ENCODE assay signal across 8 cellular contexts in the genomic region with DNA sequence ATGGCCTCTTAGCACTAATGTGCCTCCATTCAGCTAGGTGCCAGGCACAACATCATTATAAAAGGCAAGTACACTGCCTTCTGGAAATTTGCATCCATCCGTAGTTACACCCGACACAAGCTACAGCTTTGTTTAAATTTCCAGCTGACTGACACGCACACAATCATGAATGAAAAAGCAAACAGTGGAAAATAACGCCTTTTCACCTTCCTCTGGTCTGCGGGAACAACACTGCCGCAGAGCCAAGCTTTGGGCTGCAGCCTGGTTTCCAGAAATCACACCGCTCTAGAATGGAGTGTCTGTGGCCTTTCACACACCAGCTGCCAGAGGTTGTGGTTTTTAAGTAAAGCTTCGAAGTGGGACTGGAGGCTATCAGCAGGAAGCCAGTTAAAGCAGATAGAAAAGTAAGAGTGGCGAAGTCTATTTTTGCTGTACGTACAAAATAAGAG.
DNase-seq lines count a peak whose midpoint lies in the region; ATAC-seq, FAIRE-seq and TF ChIP-seq lines count a peak whose summit lies in the region.

No MANE protein-coding gene starts in this region.

- 12% methylated on average over 10 of the region's 10 CpGs for WGBS in GM12878 (ENCODE audit: insufficient coverage, insufficient replicate concordance, low lambda C conversion rate, missing lambda C conversion rate)

- intact Hi-C loops in GM12878 (cut with micrococcal nuclease; ENCODE audit: unreplicated experiment) = no loop called here
- intact Hi-C loops in PC-9 (cut with micrococcal nuclease; ENCODE audit: unreplicated experiment) = no loop called here
- intact Hi-C loops in left ventricle myocardium superior (cut with micrococcal nuclease) = no loop called here

- no peaks in the 10 kb centered on the region for H3K9me2 ChIP-seq in PC-9 (ENCODE audit: insufficient read depth)

- in situ Hi-C loops in GM12878 (cut with MboI) = no loop called here
- in situ Hi-C loops in G401 (cut with HindIII; ENCODE audit: low sequenced_read_pairs) = no loop called here

- BruUV-seq in GM12878 (replicated peaks; lab: Mats Ljungman, UMichigan) (no TSS peak), PC-9 (replicated peaks; lab: Mats Ljungman, UMichigan) (no TSS peak)

- no peaks in the 10 kb centered on the region; a peak in 1 of 4 replicates for H3K36me3 ChIP-seq in GM12878 (ENCODE audit: control insufficient read depth in 2 of 2, insufficient read depth in 2 of 2, low read length in 1 of 2)
- no peaks in the 10 kb centered on the region for H3K36me3 ChIP-seq in PC-9 (ENCODE audit: low read depth)

- H3K79me2 ChIP-seq in GM12878 (ENCODE audit: control insufficient read depth, insufficient read depth, low read length) = no peaks in the 10 kb centered on the region
- no peaks in the 10 kb centered on the region for H3K79me2 ChIP-seq in PC-9 (ENCODE audit: low read depth)

- CTCF ChIA-PET in GM10248 (lab: Yijun Ruan, JAX) (interaction anchor here (0.8 to 1.7 kb wide), 4 partner anchors 10 to 79 kb away, joined by 3 to 7 read pairs (median 4); no protein-coding TSS in a partner anchor), GM12878 (lab: Yijun Ruan, JAX) (interaction anchor here (1.1 to 2.4 kb wide), 7 partner anchors 9 to 84 kb away, joined by 3 to 14 read pairs (median 3); no protein-coding TSS in a partner anchor), PC-9 (lab: Charles Lee) (interaction anchor here (0.7 kb wide), 1 partner anchor 23 kb away, joined by 3 read pairs; no protein-coding TSS in a partner anchor)

- POLR2A ChIA-PET in GM10248 (lab: Yijun Ruan, JAX) = no interaction called here
- POLR2A ChIA-PET in GM12878 (lab: Charles Lee) = no interaction called here
- POLR2A ChIA-PET in PC-9 (lab: Charles Lee; ENCODE audit: unreplicated experiment) = no interaction called here

- TF ChIP-seq CTCF in GM10248 (IDR thresholded peaks at IDR 0.05; ENCODE audit: control extremely low read depth, extremely low read depth, low read depth, missing control alignments) = no peak
- TF ChIP-seq CTCF in GM12878 (IDR thresholded peaks at IDR 0.05 in 2 of 3, conservative IDR thresholded peaks at IDR 0.05 in 1 of 3; ENCODE audit: control insufficient read depth in 2 of 3, extremely low read depth in 1 of 3, insufficient read depth in 1 of 3, low read depth in 3 of 3, low read length in 3 of 3) = no peak
- TF ChIP-seq CTCF in foreskin keratinocyte (conservative IDR thresholded peaks at IDR 0.05) = no peak
- no peak for TF ChIP-seq CTCF in PC-9 (conservative IDR thresholded peaks at IDR 0.05)

- no peak overlapping the region for H3K9ac ChIP-seq in GM12878 (ENCODE audit: control insufficient read depth, insufficient read depth, low read length)

- peak; percentile 29 for DNase-seq in GM10248 (ENCODE audit: extremely low spot score)
- peak; percentile 53 to 84 (median 54) for DNase-seq in NCI-H1417 (lab: John Stamatoyannopoulos, UW)
- no peak for DNase-seq in GM12878 (ENCODE audit: low read depth, low spot score)
- DNase-seq in foreskin keratinocyte = no peak
- no peak for DNase-seq in G401 (ENCODE audit: low spot score)
- no peak for DNase-seq in PC-9
- DNase-seq in left ventricle myocardium superior = no peak

- no peak; a peak in 1 of 4 replicates for TF ChIP-seq EP300 in GM12878 (IDR thresholded peaks at IDR 0.05; ENCODE audit: borderline replicate concordance in 1 of 2, control insufficient read depth in 1 of 2, low read depth in 2 of 2, low read length in 2 of 2)

- H4K20me1 ChIP-seq in GM12878 (ENCODE audit: control insufficient read depth, insufficient read depth) = no peaks in the 10 kb centered on the region
- no peaks in the 10 kb centered on the region for H4K20me1 ChIP-seq in PC-9 (ENCODE audit: insufficient read depth)

- H3F3A ChIP-seq in PC-9 (ENCODE audit: insufficient read depth, low read depth) = no peaks in the 10 kb centered on the region

- peaks cover 7% of the 10 kb centered on the region for H3K4me1 ChIP-seq in GM12878 (ENCODE audit: control insufficient read depth, insufficient read depth, low read length)
- H3K4me1 ChIP-seq in foreskin keratinocyte = no peaks in the 10 kb centered on the region
- H3K4me1 ChIP-seq in PC-9 (replicated peaks; ENCODE audit: insufficient read depth) = no peaks in the 10 kb centered on the region

- H3K4me3 ChIP-seq in GM12878 (0 out of 2 replicates have a peak overlapping the region, but pooled peaks have one; percentile 25), PC-9 (no peak overlapping the region)

- H3K27me3 ChIP-seq in GM12878 (replicated peaks in 1 of 2; ENCODE audit: control insufficient read depth in 2 of 2, insufficient read depth in 2 of 2, low read length in 1 of 2) (no peaks in the 10 kb centered on the region), foreskin keratinocyte (no peaks in the 10 kb centered on the region), PC-9 (ENCODE audit: insufficient read depth, low read depth) (no peaks in the 10 kb centered on the region)

- H2AFZ ChIP-seq in GM12878 (ENCODE audit: control insufficient read depth, low read depth, low read length) (peak overlapping the region; percentile 44), PC-9 (no peak overlapping the region)

- peak; percentile 53 for ATAC-seq in GM21526 (IDR thresholded peaks at IDR 0.05; ENCODE audit: low FRiP score, unreplicated experiment)
- ATAC-seq in GM12878 = peak; percentile 60
- ATAC-seq in foreskin keratinocyte = no peak
- ATAC-seq in left ventricle myocardium superior = no peak

- SMC1A ChIA-PET in GM12878 (lab: Charles Lee; ENCODE audit: uncharacterized antibody, unreplicated experiment) = interaction anchor here (0.6 to 1.9 kb wide), 9 partner anchors 9 to 113 kb away, joined by 3 to 8 read pairs (median 5); no protein-coding TSS in a partner anchor

- H3K4me2 ChIP-seq in GM12878 (ENCODE audit: control insufficient read depth, insufficient read depth) = peak overlapping the region; percentile 36; the same call in 1 of the 2 replicates
- H3K4me2 ChIP-seq in PC-9 = no peak overlapping the region

- no peak overlapping the region for H3K27ac ChIP-seq in GM12878 (ENCODE audit: control insufficient read depth, insufficient read depth)
- H3K27ac ChIP-seq in foreskin keratinocyte = no peak overlapping the region
- H3K27ac ChIP-seq in PC-9 = no peak overlapping the region

- RAD21 ChIA-PET in GM12878 (lab: Charles Lee; ENCODE audit: unreplicated experiment) = interaction anchor here (1.1 to 1.8 kb wide), 3 partner anchors 17 to 79 kb away, joined by 3 to 6 read pairs (median 4); no protein-coding TSS in a partner anchor

- H3K9me3 ChIP-seq in GM12878 (replicated peaks; ENCODE audit: control insufficient read depth, insufficient read depth, low read length) = no peaks in the 10 kb centered on the region
- H3K9me3 ChIP-seq in PC-9 (ENCODE audit: insufficient read depth, low read depth) = no peaks in the 10 kb centered on the region

- no peak for TF ChIP-seq POLR2A in GM12878 (IDR thresholded peaks at IDR 0.05; ENCODE audit: low read depth, low read length)

- no peak for TF ChIP-seq RAD21 in GM12878 (IDR thresholded peaks at IDR 0.05; ENCODE audit: insufficient read depth, low read depth, low read length)

- no peak for FAIRE-seq in GM12878 (lab: Jason Lieb, UNC)

TF ChIP-seq in GM12878, 131 proteins besides CTCF, POLR2A, EP300 and RAD21:
- TF ChIP-seq CBFB (IDR thresholded peaks at IDR 0.05; ENCODE audit: low read depth) (0 out of 2 replicates have a peak, but pooled peaks have one; percentile 42), RUNX3 (IDR thresholded peaks at IDR 0.05; ENCODE audit: low read length) (peak; percentile 78), SUZ12 (IDR thresholded peaks at IDR 0.05; ENCODE audit: unreplicated experiment) (no peak), SIN3A (IDR thresholded peaks at IDR 0.05; ENCODE audit: low read depth, low read length) (no peak), EED (IDR thresholded peaks at IDR 0.05; ENCODE audit: low read depth) (peak; percentile 34; the same call in 1 of the 2 replicates), BHLHE40 (IDR thresholded peaks at IDR 0.05; ENCODE audit: borderline replicate concordance in 1 of 2, low read depth in 2 of 2, low read length in 1 of 2) (peak in 1 of 2 experiments; percentile 9; a peak in 1 of 4 replicates), IKZF2 (IDR thresholded peaks at IDR 0.05) (peak in 1 of 2 experiments; percentile 16; a peak in 1 of 4 replicates)

Comparison
In these comparisons a context has a peak if more than half of its experiments do, and no peak if none do; other contexts are left out.
1. DNase-seq: peak in GM10248 (single experiment) and NCI-H1417 (3 of 3); none in GM12878 (single experiment), foreskin keratinocyte (0 of 2), G401 (single experiment), PC-9 (0 of 2) and left ventricle myocardium superior (single experiment).
2. ATAC-seq: peak in GM21526 (single experiment) and GM12878 (single experiment); none in foreskin keratinocyte (single experiment) and left ventricle myocardium superior (single experiment).